In the genomic region with DNA sequence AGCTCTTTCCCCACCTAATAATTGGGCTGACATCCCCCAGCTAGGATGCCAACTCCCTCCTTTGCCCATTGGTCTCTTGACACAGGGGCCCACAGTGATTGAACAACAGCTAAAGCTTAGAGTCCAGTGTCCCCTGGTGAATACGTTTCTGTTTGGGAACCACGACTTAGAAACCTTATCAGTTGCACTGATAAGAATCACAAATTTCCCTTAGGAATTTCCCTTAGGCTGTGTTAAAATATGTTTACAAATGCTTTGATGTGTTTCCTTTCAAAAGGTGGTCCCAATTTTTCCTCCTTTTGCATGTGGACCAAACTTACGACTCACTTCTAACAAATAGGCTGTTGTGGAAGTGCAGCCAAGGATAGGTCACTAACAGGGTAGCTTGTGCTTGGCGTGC, we compare ENCODE assay signal across 33 cellular contexts.
"Had no signal": no experiment of that assay in that cellular context is flagged by ENCODE, and none has a peak within 500 bp of the region (broad histone marks: within the 10 kb centered on the region; RNA-seq: fewer than 3 reads in every experiment).

No MANE protein-coding gene starts in this region.

- DNase-seq: activated CD4-positive, alpha-beta memory T cell treated with anti-CD3 and anti-CD28 coated beads for 36 hours; activated CD4-positive, alpha-beta T cell treated with anti-CD3 and anti-CD28 coated beads for 36 hours; activated CD4-positive, alpha-beta T cell treated with anti-CD3 and anti-CD28 coated beads, Interleukin-2, amount 10 ng/mL, durations not matched to agents 24 days and 14 days; activated CD4-positive, CD25-positive, alpha-beta regulatory T cell; activated CD4-positive, CD25-positive, alpha-beta regulatory T cell treated with anti-CD3 and anti-CD28 coated beads, Interleukin-2, amount 50 U/mL, for 72 hours; activated CD8-positive, alpha-beta memory T cell treated with anti-CD3 and anti-CD28 coated beads, Interleukin-2, amount 10 ng/mL, durations not matched to agents 7 days and 5 days; activated CD8-positive, alpha-beta memory T cell treated with anti-CD3 and anti-CD28 coated beads, Interleukin-2, amount 50 U/mL, for 4 hours; activated CD8-positive, alpha-beta T cell treated with anti-CD3 and anti-CD28 coated beads, Interleukin-2, amount 10 ng/mL, durations not matched to agents 7 days and 5 days; activated effector memory CD4-positive, alpha-beta T cell treated with anti-CD3 and anti-CD28 coated beads, Interleukin-2, amount 50 U/mL, for 16 hours; activated naive CD4-positive, alpha-beta T cell treated with anti-CD3 and anti-CD28 coated beads for 36 hours; activated naive CD8-positive, alpha-beta T cell treated with anti-CD3 and anti-CD28 coated beads for 36 hours; activated naive CD8-positive, alpha-beta T cell treated with anti-CD3 and anti-CD28 coated beads, Interleukin-2, amount 50 U/mL, for 24 hours; activated T-cell treated with anti-CD3 and anti-CD28 coated beads, Interleukin-2, amount 50 U/mL, for 1 hour; activated T-cell treated with anti-CD3 and anti-CD28 coated beads, Interleukin-2, amount 50 U/mL, for 48 hours; adrenal gland; amygdala; aorta; body of pancreas; central memory CD4-positive, alpha-beta T cell; cerebellar nuclear complex; colonic mucosa; effector memory CD4-positive, alpha-beta T cell; endodermal cell; foreskin keratinocyte; gastrocnemius medialis; glutamatergic neuron; heart left ventricle; T-helper 2 cell had no signal

- H3K36me3 ChIP-seq: adrenal gland, cardiac muscle cell, colonic mucosa, gastrocnemius medialis, heart left ventricle had no signal

- H3K4me3 Mint-ChIP-seq: activated CD4-positive, alpha-beta memory T cell treated with anti-CD3 and anti-CD28 coated beads for 36 hours; activated CD4-positive, alpha-beta T cell treated with anti-CD3 and anti-CD28 coated beads for 36 hours; activated CD4-positive, alpha-beta T cell treated with anti-CD3 and anti-CD28 coated beads, Interleukin-2, amount 10 ng/mL, durations not matched to agents 24 days and 14 days; activated CD8-positive, alpha-beta memory T cell treated with anti-CD3 and anti-CD28 coated beads, Interleukin-2, amount 10 ng/mL, durations not matched to agents 7 days and 5 days; activated CD8-positive, alpha-beta T cell treated with anti-CD3 and anti-CD28 coated beads, Interleukin-2, amount 10 ng/mL, durations not matched to agents 7 days and 5 days; activated naive CD4-positive, alpha-beta T cell treated with anti-CD3 and anti-CD28 coated beads for 36 hours; activated naive CD4-positive, alpha-beta T cell treated with anti-CD3 and anti-CD28 coated beads, Interleukin-2, amount 50 U/mL, for 24 hours; activated naive CD8-positive, alpha-beta T cell treated with anti-CD3 and anti-CD28 coated beads for 36 hours; activated naive CD8-positive, alpha-beta T cell treated with anti-CD3 and anti-CD28 coated beads, Interleukin-2, amount 50 U/mL, for 24 hours; activated T-helper 1 cell treated with anti-CD3 and anti-CD28 coated beads, Interleukin-12 subunit alpha, Interleukin-12 subunit beta, Interleukin-2, Interleukin-4 antibody, amounts not matched to agents 30 ng/mL and 10 ng/mL and 1 ng/mL, durations not matched to agents 14 hours and 24 hours and 36 hours; endodermal cell had no signal

- H3K4me1 Mint-ChIP-seq: activated CD4-positive, alpha-beta T cell treated with anti-CD3 and anti-CD28 coated beads for 36 hours; activated CD8-positive, alpha-beta memory T cell treated with anti-CD3 and anti-CD28 coated beads, Interleukin-2, amount 10 ng/mL, durations not matched to agents 7 days and 5 days; activated naive CD4-positive, alpha-beta T cell treated with anti-CD3 and anti-CD28 coated beads, Interleukin-2, amount 50 U/mL, for 24 hours had no signal

- H3K4me3 ChIP-seq: adrenal gland, body of pancreas, cardiac muscle cell, colonic mucosa, gastrocnemius medialis, heart left ventricle had no signal

- H3K36me3 Mint-ChIP-seq: activated CD4-positive, alpha-beta memory T cell treated with anti-CD3 and anti-CD28 coated beads for 36 hours; activated CD8-positive, alpha-beta memory T cell treated with anti-CD3 and anti-CD28 coated beads, Interleukin-2, amount 10 ng/mL, durations not matched to agents 7 days and 5 days; activated naive CD4-positive, alpha-beta T cell treated with anti-CD3 and anti-CD28 coated beads, Interleukin-2, amount 50 U/mL, for 24 hours had no signal

- H3K27ac ChIP-seq: adrenal gland, body of pancreas, cardiac muscle cell, colonic mucosa, foreskin keratinocyte, gastrocnemius medialis, heart left ventricle had no signal

- H3K27me3 Mint-ChIP-seq: activated CD4-positive, alpha-beta T cell treated with anti-CD3 and anti-CD28 coated beads, Interleukin-2, amount 10 ng/mL, durations not matched to agents 24 days and 14 days; activated naive CD4-positive, alpha-beta T cell treated with anti-CD3 and anti-CD28 coated beads, Interleukin-2, amount 50 U/mL, for 24 hours had no signal

- ATAC-seq: activated CD4-positive, alpha-beta T cell treated with anti-CD3 and anti-CD28 coated beads for 36 hours; activated CD8-positive, alpha-beta memory T cell treated with anti-CD3 and anti-CD28 coated beads, Interleukin-2, amount 10 ng/mL, durations not matched to agents 7 days and 5 days; activated CD8-positive, alpha-beta T cell treated with anti-CD3 and anti-CD28 coated beads, Interleukin-2, amount 10 ng/mL, durations not matched to agents 7 days and 5 days; activated naive CD8-positive, alpha-beta T cell treated with anti-CD3 and anti-CD28 coated beads, Interleukin-2, amount 50 U/mL, for 24 hours; body of pancreas; esophagus mucosa; foreskin keratinocyte; gastrocnemius medialis; heart left ventricle had no signal

- H3K9me3 ChIP-seq: adrenal gland, body of pancreas, colonic mucosa, gastrocnemius medialis had no signal

- H3K27ac Mint-ChIP-seq: activated CD4-positive, alpha-beta memory T cell treated with anti-CD3 and anti-CD28 coated beads for 36 hours; activated CD4-positive, alpha-beta T cell treated with anti-CD3 and anti-CD28 coated beads for 36 hours; activated CD4-positive, alpha-beta T cell treated with anti-CD3 and anti-CD28 coated beads, Interleukin-2, amount 10 ng/mL, durations not matched to agents 24 days and 14 days; activated CD8-positive, alpha-beta memory T cell treated with anti-CD3 and anti-CD28 coated beads, Interleukin-2, amount 10 ng/mL, durations not matched to agents 7 days and 5 days; activated CD8-positive, alpha-beta T cell treated with anti-CD3 and anti-CD28 coated beads, Interleukin-2, amount 10 ng/mL, durations not matched to agents 7 days and 5 days; activated naive CD4-positive, alpha-beta T cell treated with anti-CD3 and anti-CD28 coated beads for 36 hours; activated naive CD4-positive, alpha-beta T cell treated with anti-CD3 and anti-CD28 coated beads, Interleukin-2, amount 50 U/mL, for 24 hours; activated naive CD8-positive, alpha-beta T cell treated with anti-CD3 and anti-CD28 coated beads for 36 hours; activated naive CD8-positive, alpha-beta T cell treated with anti-CD3 and anti-CD28 coated beads, Interleukin-2, amount 50 U/mL, for 24 hours; activated T-helper 1 cell treated with anti-CD3 and anti-CD28 coated beads, Interleukin-12 subunit alpha, Interleukin-12 subunit beta, Interleukin-2, Interleukin-4 antibody, amounts not matched to agents 30 ng/mL and 10 ng/mL and 1 ng/mL, durations not matched to agents 14 hours and 24 hours and 36 hours; activated T-helper 2 cell treated with anti-CD3 and anti-CD28 coated beads, Interferon-gamma antibody, Interleukin-2, Interleukin-4, amounts not matched to agents 10 μg/mL and 5 μg/mL and 100 μg/mL, durations not matched to agents 14 hours and 24 hours and 36 hours; endodermal cell had no signal

- H3K27me3 ChIP-seq: adrenal gland, body of pancreas, cardiac muscle cell, colonic mucosa, foreskin keratinocyte, gastrocnemius medialis, heart left ventricle had no signal

- H3K4me1 ChIP-seq: adrenal gland, body of pancreas, colonic mucosa, gastrocnemius medialis, heart left ventricle had no signal
